In the genomic region with DNA sequence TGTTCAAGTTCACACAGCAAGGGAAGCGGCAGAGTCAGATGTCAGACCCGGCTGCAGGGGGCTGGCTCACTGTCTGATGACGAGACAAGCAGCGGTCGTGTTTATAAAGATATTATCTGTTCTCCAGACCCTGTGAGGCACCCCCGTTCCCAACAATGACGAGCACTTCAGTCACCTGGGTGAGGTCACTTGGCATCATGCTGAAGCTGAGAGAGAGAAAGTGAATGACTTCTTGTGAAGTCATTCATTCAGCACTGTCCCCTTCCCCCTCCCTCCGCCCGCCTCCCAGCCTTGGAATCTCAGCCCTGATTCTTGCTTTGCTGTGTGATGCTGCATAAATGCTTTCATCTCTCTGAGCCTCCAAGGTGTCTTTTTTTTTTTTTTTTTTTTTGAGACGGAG, we compare ENCODE assay signal across 12 cellular contexts. TPM values are rescaled to one million over a fixed set of nuclear protein-coding genes. Genes with fewer than 3 reads are reported as not detected.
DNase-seq lines count a peak whose midpoint lies in the region; ATAC-seq and TF ChIP-seq lines count a peak whose summit lies in the region.
"Had no signal": no experiment of that assay in that cellular context is flagged by ENCODE, and none has a peak within 500 bp of the region (broad histone marks: within the 10 kb centered on the region; RNA-seq: fewer than 3 reads in every experiment).

No MANE protein-coding gene starts in this region.

- H4K20me1 ChIP-seq in fibroblast of lung (ENCODE audit: control insufficient read depth, extremely low read depth, insufficient read depth, low read length), result no peaks in the 10 kb centered on the region

- H3K9me3 Mint-ChIP-seq in activated T-helper 1 cell treated with anti-CD3 and anti-CD28 coated beads, Interleukin-12 subunit alpha, Interleukin-12 subunit beta, Interleukin-2, Interleukin-4 antibody, amounts not matched to agents 30 ng/mL and 10 ng/mL and 1 ng/mL, durations not matched to agents 14 hours and 24 hours and 36 hours, result no peaks in the 10 kb centered on the region
- no peaks in the 10 kb centered on the region for H3K9me3 Mint-ChIP-seq in activated T-cell treated with anti-CD3 and anti-CD28 coated beads, Interleukin-2, amount 50 U/mL, for 24 hours
- H3K9me3 Mint-ChIP-seq in stimulated activated naive CD8-positive, alpha-beta T cell treated with anti-CD3 and anti-CD28 coated beads, Interleukin-15, Interleukin-2, amounts not matched to agents 100 ng/mL and 50 ng/mL, for 24 hours, result no peaks in the 10 kb centered on the region

- no peaks in the 10 kb centered on the region for H3K27me3 Mint-ChIP-seq in activated T-helper 1 cell treated with anti-CD3 and anti-CD28 coated beads, Interleukin-12 subunit alpha, Interleukin-12 subunit beta, Interleukin-2, Interleukin-4 antibody, amounts not matched to agents 30 ng/mL and 10 ng/mL and 1 ng/mL, durations not matched to agents 14 hours and 24 hours and 36 hours (ENCODE audit: insufficient read depth)
- no peaks in the 10 kb centered on the region for H3K27me3 Mint-ChIP-seq in activated T-cell treated with anti-CD3 and anti-CD28 coated beads, Interleukin-2, amount 50 U/mL, for 24 hours
- H3K27me3 Mint-ChIP-seq in stimulated activated naive CD8-positive, alpha-beta T cell treated with anti-CD3 and anti-CD28 coated beads, Interleukin-15, Interleukin-2, amounts not matched to agents 100 ng/mL and 50 ng/mL, for 24 hours, result no peaks in the 10 kb centered on the region

- H3K9me3 ChIP-seq in fibroblast of lung (ENCODE audit: control insufficient read depth, insufficient read depth, low read depth, low read length), result no peaks in the 10 kb centered on the region

- no peaks in the 10 kb centered on the region for H3K27me3 ChIP-seq in fibroblast of lung (ENCODE audit: control insufficient read depth, insufficient read depth, low read length)

- peaks cover 31% of the 10 kb centered on the region for H3K4me1 Mint-ChIP-seq in activated T-helper 1 cell treated with anti-CD3 and anti-CD28 coated beads, Interleukin-12 subunit alpha, Interleukin-12 subunit beta, Interleukin-2, Interleukin-4 antibody, amounts not matched to agents 30 ng/mL and 10 ng/mL and 1 ng/mL, durations not matched to agents 14 hours and 24 hours and 36 hours (ENCODE audit: low read depth)
- H3K4me1 Mint-ChIP-seq in activated T-cell treated with anti-CD3 and anti-CD28 coated beads, Interleukin-2, amount 50 U/mL, for 24 hours (ENCODE audit: low read depth), result peaks cover 71% of the 10 kb centered on the region
- peaks cover 56% of the 10 kb centered on the region for H3K4me1 Mint-ChIP-seq in stimulated activated naive CD8-positive, alpha-beta T cell treated with anti-CD3 and anti-CD28 coated beads, Interleukin-15, Interleukin-2, amounts not matched to agents 100 ng/mL and 50 ng/mL, for 24 hours (ENCODE audit: low read depth)

- no peak overlapping the region for H3K4me2 ChIP-seq in fibroblast of lung (ENCODE audit: extremely low read depth, insufficient read depth, low read length)

- H3K4me1 ChIP-seq in fibroblast of lung (ENCODE audit: control insufficient read depth, extremely low read depth, insufficient read depth, low read length), result peaks cover 6% of the 10 kb centered on the region

- no peaks in the 10 kb centered on the region for H3K79me2 ChIP-seq in fibroblast of lung (ENCODE audit: control insufficient read depth, insufficient read depth, low read length)

- no peak overlapping the region for H3K9ac ChIP-seq in fibroblast of lung (ENCODE audit: insufficient read depth, low read length)

- intact Hi-C loops in activated T-helper 1 cell treated with anti-CD3 and anti-CD28 coated beads, Interleukin-12 subunit alpha, Interleukin-12 subunit beta, Interleukin-2, Interleukin-4 antibody, amounts not matched to agents 30 ng/mL and 10 ng/mL and 1 ng/mL, durations not matched to agents 14 hours and 24 hours and 36 hours (cut with micrococcal nuclease), result no loop called here

- no peaks in the 10 kb centered on the region for H3K36me3 ChIP-seq in fibroblast of lung (ENCODE audit: control insufficient read depth, insufficient read depth, low read length)

- DNase-seq in activated T-helper 1 cell treated with Interleukin-2 at 50 U/mL for 16 hours (ENCODE audit: low read depth) (peak; percentile 8), fibroblast of lung (ENCODE audit: low read depth in 2 of 2) (peak; percentile 36 to 76), COLO829 (ENCODE audit: low spot score) (no peak)
- no peak for DNase-seq in activated T-helper 1 cell treated with anti-CD3 and anti-CD28 coated beads, Interleukin-12 subunit alpha, Interleukin-12 subunit beta, Interleukin-2, Interleukin-4 antibody, amounts not matched to agents 30 ng/mL and 10 ng/mL and 1 ng/mL, durations not matched to agents 14 hours and 24 hours and 36 hours (ENCODE audit: low spot score)
- peak; percentile 55 for DNase-seq in activated T-cell treated with anti-CD3 and anti-CD28 coated beads, Interleukin-2, amount 50 U/mL, for 24 hours
- DNase-seq: ACHN had no signal

- no peak for TF ChIP-seq CTCF in fibroblast of lung (conservative IDR thresholded peaks at IDR 0.05 in 1 of 2, IDR thresholded peaks at IDR 0.05 in 1 of 2; ENCODE audit: low read depth in 1 of 2, low read length in 2 of 2)

- H3K36me3 Mint-ChIP-seq in activated T-helper 1 cell treated with anti-CD3 and anti-CD28 coated beads, Interleukin-12 subunit alpha, Interleukin-12 subunit beta, Interleukin-2, Interleukin-4 antibody, amounts not matched to agents 30 ng/mL and 10 ng/mL and 1 ng/mL, durations not matched to agents 14 hours and 24 hours and 36 hours (ENCODE audit: low read depth), result peaks cover under 1% of the 10 kb centered on the region
- H3K36me3 Mint-ChIP-seq in activated T-cell treated with anti-CD3 and anti-CD28 coated beads, Interleukin-2, amount 50 U/mL, for 24 hours (ENCODE audit: low read depth), result peaks cover under 1% of the 10 kb centered on the region
- no peaks in the 10 kb centered on the region for H3K36me3 Mint-ChIP-seq in stimulated activated naive CD8-positive, alpha-beta T cell treated with anti-CD3 and anti-CD28 coated beads, Interleukin-15, Interleukin-2, amounts not matched to agents 100 ng/mL and 50 ng/mL, for 24 hours (ENCODE audit: low read depth)

- H3K4me3 Mint-ChIP-seq in activated T-helper 1 cell treated with anti-CD3 and anti-CD28 coated beads, Interleukin-12 subunit alpha, Interleukin-12 subunit beta, Interleukin-2, Interleukin-4 antibody, amounts not matched to agents 30 ng/mL and 10 ng/mL and 1 ng/mL, durations not matched to agents 14 hours and 24 hours and 36 hours, result no peak overlapping the region
- peak overlapping the region; percentile 2 for H3K4me3 Mint-ChIP-seq in activated T-cell treated with anti-CD3 and anti-CD28 coated beads, Interleukin-2, amount 50 U/mL, for 24 hours
- peak overlapping the region; percentile 39 for H3K4me3 Mint-ChIP-seq in stimulated activated naive CD8-positive, alpha-beta T cell treated with anti-CD3 and anti-CD28 coated beads, Interleukin-15, Interleukin-2, amounts not matched to agents 100 ng/mL and 50 ng/mL, for 24 hours

- ATAC-seq in GM19455 (IDR thresholded peaks at IDR 0.05; ENCODE audit: unreplicated experiment) (no peak), GM21526 (IDR thresholded peaks at IDR 0.05; ENCODE audit: low FRiP score, unreplicated experiment) (no peak)
- ATAC-seq: GM12878 had no signal

- peak overlapping the region; percentile 16 for H3K27ac ChIP-seq in fibroblast of lung (ENCODE audit: insufficient read depth, low read length)

- H3K27ac Mint-ChIP-seq in activated T-helper 1 cell treated with anti-CD3 and anti-CD28 coated beads, Interleukin-12 subunit alpha, Interleukin-12 subunit beta, Interleukin-2, Interleukin-4 antibody, amounts not matched to agents 30 ng/mL and 10 ng/mL and 1 ng/mL, durations not matched to agents 14 hours and 24 hours and 36 hours, result no peak overlapping the region
- peak overlapping the region; percentile 83 for H3K27ac Mint-ChIP-seq in activated T-cell treated with anti-CD3 and anti-CD28 coated beads, Interleukin-2, amount 50 U/mL, for 24 hours
- H3K27ac Mint-ChIP-seq in stimulated activated naive CD8-positive, alpha-beta T cell treated with anti-CD3 and anti-CD28 coated beads, Interleukin-15, Interleukin-2, amounts not matched to agents 100 ng/mL and 50 ng/mL, for 24 hours, result peak overlapping the region; percentile 83

- H2AFZ ChIP-seq in fibroblast of lung (ENCODE audit: low read length), result no peak overlapping the region

- H3K4me3 ChIP-seq in fibroblast of lung (replicated peaks in 1 of 4; ENCODE audit: control extremely low read depth in 1 of 4, insufficient read depth in 1 of 4, low read depth in 3 of 4, low read length in 4 of 4), result no peak overlapping the region
- H3K4me3 ChIP-seq: GM12878 had no signal

RNA-seq across cellular contexts. Expression of a gene that starts 4.9 kb away (rescaled TPM):
- 4.1 and 5.3 TPM in 2 replicates for total RNA-seq in activated T-helper 1 cell treated with anti-CD3 and anti-CD28 coated beads, Interleukin-12 subunit alpha, Interleukin-12 subunit beta, Interleukin-2, Interleukin-4 antibody, amounts not matched to agents 30 ng/mL and 10 ng/mL and 1 ng/mL, durations not matched to agents 14 hours and 24 hours and 36 hours
- 0.50 and 0.51 TPM in 2 replicates for total RNA-seq in fibroblast of lung
- 0.35 and 1.4 TPM in 2 replicates for polyA plus RNA-seq in fibroblast of lung
- polyA plus RNA-seq in fibroblast of lung (2012), result 0.38 and 1.9 TPM in 2 replicates
- 1.0 and 1.9 TPM in 2 replicates for polyA minus RNA-seq in fibroblast of lung (ENCODE audit: low replicate concordance)

RNA-seq across cellular contexts. Expression of a gene that starts 34.3 kb away (rescaled TPM):
- 26.8 and 28.7 TPM in 2 replicates for total RNA-seq in activated T-helper 1 cell treated with anti-CD3 and anti-CD28 coated beads, Interleukin-12 subunit alpha, Interleukin-12 subunit beta, Interleukin-2, Interleukin-4 antibody, amounts not matched to agents 30 ng/mL and 10 ng/mL and 1 ng/mL, durations not matched to agents 14 hours and 24 hours and 36 hours
- 22.3 and 35.8 TPM in 2 replicates for total RNA-seq in fibroblast of lung
- 1.8 and 4.4 TPM in 2 replicates for polyA plus RNA-seq in fibroblast of lung
- polyA plus RNA-seq in fibroblast of lung (2012), result 4.1 and 13.6 TPM in 2 replicates
- polyA minus RNA-seq in fibroblast of lung (ENCODE audit: low replicate concordance), result 2.2 and 9.1 TPM in 2 replicates

RNA-seq across cellular contexts. Expression of a gene that starts 55.6 kb away (rescaled TPM):
- not detected in 2 replicates for total RNA-seq in activated T-helper 1 cell treated with anti-CD3 and anti-CD28 coated beads, Interleukin-12 subunit alpha, Interleukin-12 subunit beta, Interleukin-2, Interleukin-4 antibody, amounts not matched to agents 30 ng/mL and 10 ng/mL and 1 ng/mL, durations not matched to agents 14 hours and 24 hours and 36 hours
- not detected in 2 replicates for total RNA-seq in fibroblast of lung
- polyA plus RNA-seq in fibroblast of lung, result not detected in 2 replicates
- polyA plus RNA-seq in fibroblast of lung (2012), result not detected in 2 replicates
- not detected in 2 replicates for polyA minus RNA-seq in fibroblast of lung (ENCODE audit: low replicate concordance)
- total RNA-seq: GM12878, myocyte, NCI-H460 had no signal
- polyA plus RNA-seq: GM12878 had no signal

RNA-seq across cellular contexts. Expression of a gene that starts 56.7 kb away (rescaled TPM):
- total RNA-seq in activated T-helper 1 cell treated with anti-CD3 and anti-CD28 coated beads, Interleukin-12 subunit alpha, Interleukin-12 subunit beta, Interleukin-2, Interleukin-4 antibody, amounts not matched to agents 30 ng/mL and 10 ng/mL and 1 ng/mL, durations not matched to agents 14 hours and 24 hours and 36 hours, result 55.1 and 55.4 TPM in 2 replicates
- total RNA-seq in fibroblast of lung, result 86.0 and 112 TPM in 2 replicates
- polyA plus RNA-seq in fibroblast of lung, result 65.2 and 129 TPM in 2 replicates
- 67.1 and 142 TPM in 2 replicates for polyA plus RNA-seq in fibroblast of lung (2012)
- 167 and 210 TPM in 2 replicates for polyA minus RNA-seq in fibroblast of lung (ENCODE audit: low replicate concordance)

Comparison
In these comparisons a context has a peak if more than half of its experiments do, and no peak if none do; other contexts are left out.
1. DNase-seq: peak in activated T-helper 1 cell treated with Interleukin-2 at 50 U/mL for 16 hours (single experiment), activated T-cell treated with anti-CD3 and anti-CD28 coated beads, Interleukin-2, amount 50 U/mL, for 24 hours (single experiment) and fibroblast of lung (2 of 2); none in activated T-helper 1 cell treated with anti-CD3 and anti-CD28 coated beads, Interleukin-12 subunit alpha, Interleukin-12 subunit beta, Interleukin-2, Interleukin-4 antibody, amounts not matched to agents 30 ng/mL and 10 ng/mL and 1 ng/mL, durations not matched to agents 14 hours and 24 hours and 36 hours (single experiment) and COLO829 (single experiment).